ENCODE assay signal across 18 cellular contexts in genomic region chr20:57175397-57176010, GRCh38.
DNase-seq lines count a peak whose midpoint lies in the region; ATAC-seq and TF ChIP-seq lines count a peak whose summit lies in the region.
"Had no signal": no experiment of that assay in that cellular context is flagged by ENCODE, and none has a peak within 500 bp of the region (broad histone marks: within the 10 kb centered on the region; RNA-seq: fewer than 3 reads in every experiment).

No MANE protein-coding gene starts in this region.

- H3K27me3 Mint-ChIP-seq in activated T-helper 2 cell treated with anti-CD3 and anti-CD28 coated beads, Interferon-gamma antibody, Interleukin-2, Interleukin-4, amounts not matched to agents 10 μg/mL and 5 μg/mL and 100 μg/mL, durations not matched to agents 14 hours and 24 hours and 36 hours (ENCODE audit: low read depth), result no peaks in the 10 kb centered on the region

- intact Hi-C loops in activated T-helper 2 cell treated with anti-CD3 and anti-CD28 coated beads, Interferon-gamma antibody, Interleukin-2, Interleukin-4, amounts not matched to agents 10 μg/mL and 5 μg/mL and 100 μg/mL, durations not matched to agents 14 hours and 24 hours and 36 hours (cut with micrococcal nuclease), result no loop called here

- peak; percentile 24 for DNase-seq in GM06990 (ENCODE audit: extremely low read depth, insufficient read length)
- no peak for DNase-seq in activated T-helper 2 cell treated with anti-CD3 and anti-CD28 coated beads, Interferon-gamma antibody, Interleukin-2, Interleukin-4, amounts not matched to agents 10 μg/mL and 5 μg/mL and 100 μg/mL, durations not matched to agents 14 hours and 24 hours and 36 hours (ENCODE audit: low spot score)
- no peak for DNase-seq in KG1 (lab: John Stamatoyannopoulos, UW)
- no peak for DNase-seq in EL
- DNase-seq in NCI-H1417 (lab: John Stamatoyannopoulos, UW), result no peak
- DNase-seq in NCI-H1092 (lab: John Stamatoyannopoulos, UW), result no peak
- DNase-seq: activated gamma-delta T cell treated with Interleukin-2 at 50 U/mL for 16 hours; cerebellar nuclear complex; effector memory CD4-positive, alpha-beta T cell; KBM-7; NCI-H1417 treated with DMSO at 0.1 percent for 48 hours; NK-92 treated with Interleukin-12 subunit alpha and Interleukin-12 subunit beta, amount 100 ng/mL, for 24 hours; right lobe of liver; SW 1271 had no signal

- no peaks in the 10 kb centered on the region for H3K27me3 ChIP-seq in GM06990 (replicated peaks; ENCODE audit: control insufficient read depth, insufficient read depth, low read length)
- H3K27me3 ChIP-seq: right lobe of liver, suprapubic skin had no signal

- no peaks in the 10 kb centered on the region for H3K9me3 Mint-ChIP-seq in activated T-helper 2 cell treated with anti-CD3 and anti-CD28 coated beads, Interferon-gamma antibody, Interleukin-2, Interleukin-4, amounts not matched to agents 10 μg/mL and 5 μg/mL and 100 μg/mL, durations not matched to agents 14 hours and 24 hours and 36 hours

- H3K36me3 ChIP-seq in GM06990 (ENCODE audit: control insufficient read depth, insufficient read depth, low read length), result no peaks in the 10 kb centered on the region
- H3K36me3 ChIP-seq: HAP-1, right lobe of liver, suprapubic skin had no signal

- H3K4me1 Mint-ChIP-seq in activated T-helper 2 cell treated with anti-CD3 and anti-CD28 coated beads, Interferon-gamma antibody, Interleukin-2, Interleukin-4, amounts not matched to agents 10 μg/mL and 5 μg/mL and 100 μg/mL, durations not matched to agents 14 hours and 24 hours and 36 hours (ENCODE audit: low read depth), result peaks cover 4% of the 10 kb centered on the region

- H3K4me3 ChIP-seq in GM06990 (replicated peaks; ENCODE audit: low read depth, low read length), result no peak overlapping the region
- H3K4me3 ChIP-seq: HAP-1, right lobe of liver, suprapubic skin had no signal

- H3K4me3 Mint-ChIP-seq in activated T-helper 2 cell treated with anti-CD3 and anti-CD28 coated beads, Interferon-gamma antibody, Interleukin-2, Interleukin-4, amounts not matched to agents 10 μg/mL and 5 μg/mL and 100 μg/mL, durations not matched to agents 14 hours and 24 hours and 36 hours (ENCODE audit: low read depth), result no peak overlapping the region

- no peak for TF ChIP-seq CTCF in GM06990 (IDR thresholded peaks at IDR 0.05; ENCODE audit: insufficient read depth, low read length, poor library complexity, severe bottlenecking)

- peak overlapping the region; percentile 24 for H3K27ac Mint-ChIP-seq in activated T-helper 2 cell treated with anti-CD3 and anti-CD28 coated beads, Interferon-gamma antibody, Interleukin-2, Interleukin-4, amounts not matched to agents 10 μg/mL and 5 μg/mL and 100 μg/mL, durations not matched to agents 14 hours and 24 hours and 36 hours

- H3K36me3 Mint-ChIP-seq in activated T-helper 2 cell treated with anti-CD3 and anti-CD28 coated beads, Interferon-gamma antibody, Interleukin-2, Interleukin-4, amounts not matched to agents 10 μg/mL and 5 μg/mL and 100 μg/mL, durations not matched to agents 14 hours and 24 hours and 36 hours (ENCODE audit: low read depth), result no peaks in the 10 kb centered on the region

- ATAC-seq in GM18520 (IDR thresholded peaks at IDR 0.05; ENCODE audit: unreplicated experiment) (peak; percentile 43), HG02852 (IDR thresholded peaks at IDR 0.05; ENCODE audit: unreplicated experiment) (peak; percentile 76)
- ATAC-seq: right lobe of liver had no signal
